ENCODE assay signal across 1 cellular context in the genomic region with DNA sequence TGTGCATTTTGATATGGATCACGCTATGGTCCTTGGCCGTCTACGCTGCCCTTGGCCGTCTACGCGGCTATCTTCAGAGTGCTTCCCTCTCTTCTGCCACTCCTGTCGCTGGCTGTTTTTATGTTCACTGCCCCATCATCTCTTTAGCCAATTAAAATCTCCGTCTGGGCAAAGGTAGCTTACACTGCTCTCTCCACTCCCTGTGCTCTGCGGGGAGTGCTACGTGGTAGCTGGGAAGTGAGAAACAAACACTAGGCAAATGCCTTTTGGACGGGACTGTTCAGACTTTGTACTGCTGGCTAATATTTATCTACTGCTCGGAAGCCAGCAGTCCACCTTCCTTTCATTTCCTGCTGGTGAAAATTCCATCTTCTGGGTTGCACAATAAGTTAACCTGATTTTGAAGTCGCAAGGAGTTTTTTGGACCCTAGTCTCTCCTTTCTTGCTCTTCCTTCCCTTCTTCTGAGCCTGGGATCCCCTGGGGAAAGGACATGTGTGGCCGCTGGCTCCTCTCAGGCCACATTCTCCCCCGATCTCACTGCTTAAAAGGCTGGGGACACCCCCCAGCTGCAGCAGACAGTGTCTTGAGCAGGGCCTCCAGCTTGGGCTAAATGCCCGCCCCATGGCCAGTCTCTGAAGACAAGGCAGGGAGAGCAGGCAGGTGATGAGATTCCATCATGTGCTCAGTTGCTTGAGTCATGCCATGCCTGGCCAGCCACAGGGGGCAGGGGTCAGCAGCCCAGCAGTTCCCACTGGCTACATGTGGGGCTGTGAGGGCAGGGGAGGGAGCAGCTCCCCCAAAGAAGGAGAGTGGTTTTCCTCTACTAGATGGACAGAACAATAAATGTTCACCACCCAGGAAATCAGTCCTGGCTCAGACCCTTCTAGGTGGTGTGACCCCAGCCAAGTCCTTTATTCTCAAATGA.
A peak's percentile ranks its signal among the peaks of the same experiment; 100 is the strongest.
TF ChIP-seq lines count a peak whose summit lies in the region.

No MANE protein-coding gene starts in this region.

TF ChIP-seq in HepG2, 621 proteins besides CTCF, POLR2A, EP300 and RAD21 (continued from another document and continues in another):
- TF ChIP-seq HIC2 (CRISPR knock-in tag; IDR thresholded peaks at IDR 0.05; ENCODE audit: low read depth), result no peak; the same call in 1 of the 2 replicates
- peak; percentile 82 for TF ChIP-seq ZNF292 (CRISPR knock-in tag; IDR thresholded peaks at IDR 0.05; ENCODE audit: borderline replicate concordance, low read depth)
- TF ChIP-seq, protein P1, sequence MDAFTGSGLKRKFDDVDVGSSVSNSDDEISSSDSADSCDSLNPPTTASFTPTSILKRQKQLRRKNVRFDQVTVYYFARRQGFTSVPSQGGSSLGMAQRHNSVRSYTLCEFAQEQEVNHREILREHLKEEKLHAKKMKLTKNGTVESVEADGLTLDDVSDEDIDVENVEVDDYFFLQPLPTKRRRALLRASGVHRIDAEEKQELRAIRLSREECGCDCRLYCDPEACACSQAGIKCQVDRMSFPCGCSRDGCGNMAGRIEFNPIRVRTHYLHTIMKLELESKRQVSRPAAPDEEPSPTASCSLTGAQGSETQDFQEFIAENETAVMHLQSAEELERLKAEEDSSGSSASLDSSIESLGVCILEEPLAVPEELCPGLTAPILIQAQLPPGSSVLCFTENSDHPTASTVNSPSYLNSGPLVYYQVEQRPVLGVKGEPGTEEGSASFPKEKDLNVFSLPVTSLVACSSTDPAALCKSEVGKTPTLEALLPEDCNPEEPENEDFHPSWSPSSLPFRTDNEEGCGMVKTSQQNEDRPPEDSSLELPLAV (CRISPR knock-in tag; conservative IDR thresholded peaks at IDR 0.05; ENCODE audit: low read depth), result no peak
- TF ChIP-seq ZNF577 (CRISPR knock-in tag; IDR thresholded peaks at IDR 0.05; ENCODE audit: borderline replicate concordance, low read depth), result no peak
- peak; percentile 87 for TF ChIP-seq YEATS4 (CRISPR knock-in tag; IDR thresholded peaks at IDR 0.05; ENCODE audit: borderline replicate concordance)
- TF ChIP-seq CREBL2 (CRISPR knock-in tag; IDR thresholded peaks at IDR 0.05; ENCODE audit: borderline replicate concordance), result peak; percentile 45; the same call in 1 of the 2 replicates
- no peak for TF ChIP-seq TRIM24 (CRISPR knock-in tag; IDR thresholded peaks at IDR 0.05)
- TF ChIP-seq MLX (CRISPR knock-in tag; IDR thresholded peaks at IDR 0.05), result peak; percentile 40; the same call in 1 of the 2 replicates
- no peak for TF ChIP-seq BATF2 (CRISPR knock-in tag; IDR thresholded peaks at IDR 0.05)
- TF ChIP-seq DPF2 (CRISPR knock-in tag; IDR thresholded peaks at IDR 0.05; ENCODE audit: borderline replicate concordance, low read depth), result peak; percentile 53; the same call in 1 of the 2 replicates
- TF ChIP-seq, protein P2, sequence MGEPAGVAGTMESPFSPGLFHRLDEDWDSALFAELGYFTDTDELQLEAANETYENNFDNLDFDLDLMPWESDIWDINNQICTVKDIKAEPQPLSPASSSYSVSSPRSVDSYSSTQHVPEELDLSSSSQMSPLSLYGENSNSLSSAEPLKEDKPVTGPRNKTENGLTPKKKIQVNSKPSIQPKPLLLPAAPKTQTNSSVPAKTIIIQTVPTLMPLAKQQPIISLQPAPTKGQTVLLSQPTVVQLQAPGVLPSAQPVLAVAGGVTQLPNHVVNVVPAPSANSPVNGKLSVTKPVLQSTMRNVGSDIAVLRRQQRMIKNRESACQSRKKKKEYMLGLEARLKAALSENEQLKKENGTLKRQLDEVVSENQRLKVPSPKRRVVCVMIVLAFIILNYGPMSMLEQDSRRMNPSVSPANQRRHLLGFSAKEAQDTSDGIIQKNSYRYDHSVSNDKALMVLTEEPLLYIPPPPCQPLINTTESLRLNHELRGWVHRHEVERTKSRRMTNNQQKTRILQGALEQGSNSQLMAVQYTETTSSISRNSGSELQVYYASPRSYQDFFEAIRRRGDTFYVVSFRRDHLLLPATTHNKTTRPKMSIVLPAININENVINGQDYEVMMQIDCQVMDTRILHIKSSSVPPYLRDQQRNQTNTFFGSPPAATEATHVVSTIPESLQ (CRISPR knock-in tag; conservative IDR thresholded peaks at IDR 0.05), result no peak
- no peak; the same call in 1 of the 2 replicates for TF ChIP-seq MTA1 (CRISPR knock-in tag; IDR thresholded peaks at IDR 0.05; ENCODE audit: borderline replicate concordance)
- peak; percentile 87 for TF ChIP-seq NR2F6 (IDR thresholded peaks at IDR 0.05)
- peak; percentile 64 for TF ChIP-seq NR2F6 (CRISPR knock-in tag; IDR thresholded peaks at IDR 0.05)
- TF ChIP-seq FOXM1 (CRISPR knock-in tag; IDR thresholded peaks at IDR 0.05), result no peak
- TF ChIP-seq, protein P3, sequence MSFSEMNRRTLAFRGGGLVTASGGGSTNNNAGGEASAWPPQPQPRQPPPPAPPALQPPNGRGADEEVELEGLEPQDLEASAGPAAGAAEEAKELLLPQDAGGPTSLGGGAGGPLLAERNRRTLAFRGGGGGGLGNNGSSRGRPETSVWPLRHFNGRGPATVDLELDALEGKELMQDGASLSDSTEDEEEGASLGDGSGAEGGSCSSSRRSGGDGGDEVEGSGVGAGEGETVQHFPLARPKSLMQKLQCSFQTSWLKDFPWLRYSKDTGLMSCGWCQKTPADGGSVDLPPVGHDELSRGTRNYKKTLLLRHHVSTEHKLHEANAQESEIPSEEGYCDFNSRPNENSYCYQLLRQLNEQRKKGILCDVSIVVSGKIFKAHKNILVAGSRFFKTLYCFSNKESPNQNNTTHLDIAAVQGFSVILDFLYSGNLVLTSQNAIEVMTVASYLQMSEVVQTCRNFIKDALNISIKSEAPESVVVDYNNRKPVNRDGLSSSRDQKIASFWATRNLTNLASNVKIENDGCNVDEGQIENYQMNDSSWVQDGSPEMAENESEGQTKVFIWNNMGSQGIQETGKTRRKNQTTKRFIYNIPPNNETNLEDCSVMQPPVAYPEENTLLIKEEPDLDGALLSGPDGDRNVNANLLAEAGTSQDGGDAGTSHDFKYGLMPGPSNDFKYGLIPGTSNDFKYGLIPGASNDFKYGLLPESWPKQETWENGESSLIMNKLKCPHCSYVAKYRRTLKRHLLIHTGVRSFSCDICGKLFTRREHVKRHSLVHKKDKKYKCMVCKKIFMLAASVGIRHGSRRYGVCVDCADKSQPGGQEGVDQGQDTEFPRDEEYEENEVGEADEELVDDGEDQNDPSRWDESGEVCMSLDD (CRISPR knock-in tag; IDR thresholded peaks at IDR 0.05; ENCODE audit: borderline replicate concordance), result peak; percentile 56; the same call in 1 of the 2 replicates
- peak; percentile 92; the same call in 1 of the 2 replicates for TF ChIP-seq CHD4 (IDR thresholded peaks at IDR 0.05; ENCODE audit: borderline replicate concordance, low read length)
- TF ChIP-seq ZNF7 (CRISPR knock-in tag; IDR thresholded peaks at IDR 0.05), result no peak
- no peak; the same call in 1 of the 2 replicates for TF ChIP-seq PHF8 (CRISPR knock-in tag; IDR thresholded peaks at IDR 0.05)
- peak; percentile 43; the same call in 1 of the 2 replicates for TF ChIP-seq HOXD1 (CRISPR knock-in tag; IDR thresholded peaks at IDR 0.05)
- TF ChIP-seq ZNF83 (CRISPR knock-in tag; IDR thresholded peaks at IDR 0.05; ENCODE audit: borderline replicate concordance), result no peak
- no peak for TF ChIP-seq ZNF75D (CRISPR knock-in tag; IDR thresholded peaks at IDR 0.05; ENCODE audit: borderline replicate concordance)
- no peak; the same call in 1 of the 2 replicates for TF ChIP-seq KDM2A (CRISPR knock-in tag; IDR thresholded peaks at IDR 0.05; ENCODE audit: borderline replicate concordance, low read depth)
- peak; percentile 66; the same call in 1 of the 2 replicates for TF ChIP-seq ARNT2 (CRISPR knock-in tag; IDR thresholded peaks at IDR 0.05; ENCODE audit: low read depth)
- TF ChIP-seq CHD2 (IDR thresholded peaks at IDR 0.05; ENCODE audit: low read depth, low read length), result peak; percentile 37; the same call in 1 of the 2 replicates
- TF ChIP-seq MBNL3 (CRISPR knock-in tag; conservative IDR thresholded peaks at IDR 0.05), result no peak
- no peak for TF ChIP-seq SRSF4 (IDR thresholded peaks at IDR 0.05; ENCODE audit: low read depth, low read length, poor library complexity, severe bottlenecking)
- TF ChIP-seq, protein P4, sequence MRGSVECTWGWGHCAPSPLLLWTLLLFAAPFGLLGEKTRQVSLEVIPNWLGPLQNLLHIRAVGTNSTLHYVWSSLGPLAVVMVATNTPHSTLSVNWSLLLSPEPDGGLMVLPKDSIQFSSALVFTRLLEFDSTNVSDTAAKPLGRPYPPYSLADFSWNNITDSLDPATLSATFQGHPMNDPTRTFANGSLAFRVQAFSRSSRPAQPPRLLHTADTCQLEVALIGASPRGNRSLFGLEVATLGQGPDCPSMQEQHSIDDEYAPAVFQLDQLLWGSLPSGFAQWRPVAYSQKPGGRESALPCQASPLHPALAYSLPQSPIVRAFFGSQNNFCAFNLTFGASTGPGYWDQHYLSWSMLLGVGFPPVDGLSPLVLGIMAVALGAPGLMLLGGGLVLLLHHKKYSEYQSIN (CRISPR knock-in tag; IDR thresholded peaks at IDR 0.05; ENCODE audit: borderline replicate concordance), result no peak
- no peak for TF ChIP-seq MNT (IDR thresholded peaks at IDR 0.05)
- TF ChIP-seq MED8 (CRISPR knock-in tag; IDR thresholded peaks at IDR 0.05; ENCODE audit: insufficient replicate concordance), result peak; percentile 79
- no peak for TF ChIP-seq ZKSCAN8 (CRISPR knock-in tag; IDR thresholded peaks at IDR 0.05; ENCODE audit: borderline replicate concordance)
- no peak for TF ChIP-seq ZNF550 (CRISPR knock-in tag; IDR thresholded peaks at IDR 0.05; ENCODE audit: borderline replicate concordance)
- TF ChIP-seq ZBTB8A (CRISPR knock-in tag; IDR thresholded peaks at IDR 0.05; ENCODE audit: borderline replicate concordance, low read depth), result no peak
- TF ChIP-seq ZNF17 (CRISPR knock-in tag; IDR thresholded peaks at IDR 0.05), result no peak
- peak; percentile 43; the same call in 1 of the 3 replicates for TF ChIP-seq MXI1 (IDR thresholded peaks at IDR 0.05; ENCODE audit: borderline replicate concordance, low read depth, low read length)
- peak; percentile 51 for TF ChIP-seq ZFX (CRISPR knock-in tag; IDR thresholded peaks at IDR 0.05; ENCODE audit: low read depth)
- no peak for TF ChIP-seq TCF7L2 (IDR thresholded peaks at IDR 0.05; ENCODE audit: low read depth, low read length)
- TF ChIP-seq ZNF547 (CRISPR knock-in tag; IDR thresholded peaks at IDR 0.05), result 0 out of 2 replicates have a peak, but pooled peaks have one; percentile 20
- TF ChIP-seq, protein P5, sequence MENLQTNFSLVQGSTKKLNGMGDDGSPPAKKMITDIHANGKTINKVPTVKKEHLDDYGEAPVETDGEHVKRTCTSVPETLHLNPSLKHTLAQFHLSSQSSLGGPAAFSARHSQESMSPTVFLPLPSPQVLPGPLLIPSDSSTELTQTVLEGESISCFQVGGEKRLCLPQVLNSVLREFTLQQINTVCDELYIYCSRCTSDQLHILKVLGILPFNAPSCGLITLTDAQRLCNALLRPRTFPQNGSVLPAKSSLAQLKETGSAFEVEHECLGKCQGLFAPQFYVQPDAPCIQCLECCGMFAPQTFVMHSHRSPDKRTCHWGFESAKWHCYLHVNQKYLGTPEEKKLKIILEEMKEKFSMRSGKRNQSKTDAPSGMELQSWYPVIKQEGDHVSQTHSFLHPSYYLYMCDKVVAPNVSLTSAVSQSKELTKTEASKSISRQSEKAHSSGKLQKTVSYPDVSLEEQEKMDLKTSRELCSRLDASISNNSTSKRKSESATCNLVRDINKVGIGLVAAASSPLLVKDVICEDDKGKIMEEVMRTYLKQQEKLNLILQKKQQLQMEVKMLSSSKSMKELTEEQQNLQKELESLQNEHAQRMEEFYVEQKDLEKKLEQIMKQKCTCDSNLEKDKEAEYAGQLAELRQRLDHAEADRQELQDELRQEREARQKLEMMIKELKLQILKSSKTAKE (CRISPR knock-in tag; IDR thresholded peaks at IDR 0.05; ENCODE audit: borderline replicate concordance), result peak; percentile 65; the same call in 1 of the 2 replicates
